In genomic region chr1:7783826-7784491, GRCh38 we compare ENCODE assay signal across 1 cellular context.
A peak's percentile ranks its signal among the peaks of the same experiment; 100 is the strongest.
TF ChIP-seq lines count a peak whose summit lies in the region.

PER3 (plus strand) TSS chr1:7784291; CDS start chr1:7784878, 587 bp downstream.

TF ChIP-seq in WTC11, 78 proteins besides CTCF, POLR2A, EP300 and RAD21 (continued from another document):
- no peak for TF ChIP-seq ZNF532 (CRISPR knock-in tag; IDR thresholded peaks at IDR 0.05; ENCODE audit: borderline replicate concordance)
- TF ChIP-seq TP53 (CRISPR knock-in tag; IDR thresholded peaks at IDR 0.05) = peak; percentile 95
- TF ChIP-seq ETV6 (CRISPR knock-in tag; IDR thresholded peaks at IDR 0.05) = peak; percentile 59; the same call in 1 of the 2 replicates
- no peak for TF ChIP-seq PREB (CRISPR knock-in tag; IDR thresholded peaks at IDR 0.05; ENCODE audit: borderline replicate concordance)
- peak; percentile 98 for TF ChIP-seq FOXP1 (CRISPR knock-in tag; IDR thresholded peaks at IDR 0.05; ENCODE audit: borderline replicate concordance)
- peak; percentile 97 for TF ChIP-seq SP1 (CRISPR knock-in tag; conservative IDR thresholded peaks at IDR 0.05)
- TF ChIP-seq ZBTB21 (CRISPR knock-in tag; IDR thresholded peaks at IDR 0.05; ENCODE audit: borderline replicate concordance) = no peak
- peak; percentile 93 for TF ChIP-seq CREM (CRISPR knock-in tag; IDR thresholded peaks at IDR 0.05)
- TF ChIP-seq STAT6 (CRISPR knock-in tag; conservative IDR thresholded peaks at IDR 0.05; ENCODE audit: low read depth) = no peak
- TF ChIP-seq ESRRA (CRISPR knock-in tag; IDR thresholded peaks at IDR 0.05; ENCODE audit: borderline replicate concordance) = peak; percentile 89; the same call in 1 of the 2 replicates
- peak; percentile 95 for TF ChIP-seq TEAD1 (CRISPR knock-in tag; IDR thresholded peaks at IDR 0.05)
- peak; percentile 95 for TF ChIP-seq TCF7 (CRISPR knock-in tag; IDR thresholded peaks at IDR 0.05; ENCODE audit: low read depth)
- peak; percentile 54; the same call in 1 of the 2 replicates for TF ChIP-seq USF1 (CRISPR knock-in tag; IDR thresholded peaks at IDR 0.05)
- 0 out of 2 replicates have a peak, but pooled peaks have one; percentile 20 for TF ChIP-seq ELF4 (CRISPR knock-in tag; IDR thresholded peaks at IDR 0.05; ENCODE audit: low read depth)
- peak; percentile 78 for TF ChIP-seq NFYB (CRISPR knock-in tag; conservative IDR thresholded peaks at IDR 0.05; ENCODE audit: low read depth)
- TF ChIP-seq AR (CRISPR knock-in tag; IDR thresholded peaks at IDR 0.05) = no peak
